In genomic region chr12:103505371-103506236, GRCh38 we compare ENCODE assay signal across 9 cellular contexts. TPM values are rescaled to one million over a fixed set of nuclear protein-coding genes. Genes with fewer than 3 reads are reported as not detected.
DNase-seq lines count a peak whose midpoint lies in the region; ATAC-seq and TF ChIP-seq lines count a peak whose summit lies in the region.
"Had no signal": no experiment of that assay in that cellular context is flagged by ENCODE, and none has a peak within 500 bp of the region (broad histone marks: within the 10 kb centered on the region; RNA-seq: fewer than 3 reads in every experiment).

No MANE protein-coding gene starts in this region.

- H3K4me3 ChIP-seq in dorsolateral prefrontal cortex (no peak overlapping the region), PC-9 (no peak overlapping the region)

- H3K4me1 ChIP-seq in PC-9 (replicated peaks; ENCODE audit: insufficient read depth): no peaks in the 10 kb centered on the region

- CTCF ChIA-PET in PC-9 (lab: Charles Lee): no interaction called here

- H3K36me3 ChIP-seq in PC-9 (ENCODE audit: low read depth): no peaks in the 10 kb centered on the region

- intact Hi-C loops in dorsolateral prefrontal cortex (cut with DNase I) (no loop called here), PC-9 (cut with micrococcal nuclease; ENCODE audit: unreplicated experiment) (no loop called here)

- no peaks in the 10 kb centered on the region for H3K27me3 ChIP-seq in dorsolateral prefrontal cortex
- peaks cover 19% of the 10 kb centered on the region; the same call in 1 of the 2 replicates for H3K27me3 ChIP-seq in PC-9 (ENCODE audit: insufficient read depth, low read depth)

- peak; percentile 93 for ATAC-seq in GM19035 (IDR thresholded peaks at IDR 0.05; ENCODE audit: unreplicated experiment)
- peak; percentile 91 for ATAC-seq in HG02763 (IDR thresholded peaks at IDR 0.05; ENCODE audit: unreplicated experiment)
- peak; percentile 95 to 97 for ATAC-seq in activated CD4-positive, CD25-positive, alpha-beta regulatory T cell treated with anti-CD3 and anti-CD28 coated beads, Interleukin-2, amount 50 U/mL, for 24 hours

- no peak overlapping the region for H2AFZ ChIP-seq in PC-9

- H3K9me3 ChIP-seq in PC-9 (ENCODE audit: insufficient read depth, low read depth): no peaks in the 10 kb centered on the region

- no peaks in the 10 kb centered on the region for H3K79me2 ChIP-seq in PC-9 (ENCODE audit: low read depth)

- no peaks in the 10 kb centered on the region for H3K9me2 ChIP-seq in PC-9 (ENCODE audit: insufficient read depth)

- BruUV-seq in PC-9 (replicated peaks; lab: Mats Ljungman, UMichigan): no TSS peak

- DNase-seq in stimulated activated CD4-positive, alpha-beta T cell treated with anti-CD3 and anti-CD28 coated beads, Interleukin-15, amount 100 ng/mL, for 48 hours (ENCODE audit: low read depth in 2 of 2): peak; percentile 66 to 68
- DNase-seq in NCI-H1092 (lab: John Stamatoyannopoulos, UW) (no peak), dorsolateral prefrontal cortex (no peak), PC-9 (no peak), NCI-H1417 treated with DMSO at 0.1 percent for 48 hours (lab: John Stamatoyannopoulos, UW) (no peak)
- DNase-seq: occipital lobe had no signal

- POLR2A ChIA-PET in PC-9 (lab: Charles Lee; ENCODE audit: unreplicated experiment): no interaction called here

- no peaks in the 10 kb centered on the region for H3F3A ChIP-seq in PC-9 (ENCODE audit: insufficient read depth, low read depth)

- H3K4me2 ChIP-seq in PC-9: no peak overlapping the region

- TF ChIP-seq CTCF in dorsolateral prefrontal cortex (IDR thresholded peaks at IDR 0.05 in 54 of 56, conservative IDR thresholded peaks at IDR 0.05 in 2 of 56; ENCODE audit: low read depth in 1 of 56, partially characterized antibody in 56 of 56) (no peak), PC-9 (conservative IDR thresholded peaks at IDR 0.05) (no peak)

- no peaks in the 10 kb centered on the region for H4K20me1 ChIP-seq in PC-9 (ENCODE audit: insufficient read depth)

- H3K27ac ChIP-seq in dorsolateral prefrontal cortex (peak overlapping the region in 1 of 59 donors; percentile 22), PC-9 (no peak overlapping the region)

RNA-seq across cellular contexts. Expression of gene C12orf42, which starts 9.8 kb away (rescaled TPM):
- 1 to 10 TPM in 61 of 120 experiments, under 1 TPM in 38, not detected in 21; 0.34 to 4.4 (median 1.1) TPM for total RNA-seq in dorsolateral prefrontal cortex
- total RNA-seq in PC-9 (2021): not detected in 2 replicates

Comparison
In these comparisons a context has a peak if more than half of its experiments do, and no peak if none do; other contexts are left out.
1. DNase-seq: peak in stimulated activated CD4-positive, alpha-beta T cell treated with anti-CD3 and anti-CD28 coated beads, Interleukin-15, amount 100 ng/mL, for 48 hours (2 of 2); none in NCI-H1092 (single experiment), dorsolateral prefrontal cortex (0 of 10), PC-9 (0 of 2) and NCI-H1417 treated with DMSO at 0.1 percent for 48 hours (single experiment).
2. Peak in every context shown above with its lines, with median percentiles within 50 percentile points of each other: ATAC-seq.